21 cellular contexts compared by ENCODE assay signal in genomic region chr12:7373226-7373625, GRCh38.
A peak's percentile ranks its signal among the peaks of the same experiment; 100 is the strongest.
DNase-seq lines count a peak whose midpoint lies in the region; ATAC-seq and TF ChIP-seq lines count a peak whose summit lies in the region.
"Had no signal": no experiment of that assay in that cellular context is flagged by ENCODE, and none has a peak within 500 bp of the region (broad histone marks: within the 10 kb centered on the region; RNA-seq: fewer than 3 reads in every experiment).

No MANE protein-coding gene starts in this region.

- in situ Hi-C loops in G401 (cut with HindIII; ENCODE audit: low sequenced_read_pairs): no loop called here

- no peaks in the 10 kb centered on the region for H3K4me1 ChIP-seq in OCI-LY7 (ENCODE audit: insufficient read depth, low read length, poor library complexity, severe bottlenecking)
- no peaks in the 10 kb centered on the region for H3K4me1 ChIP-seq in mucosa of descending colon (ENCODE audit: low read depth)
- H3K4me1 ChIP-seq: heart left ventricle, right atrium auricular region, tibial nerve had no signal

- CTCF ChIA-PET in OCI-LY7 (lab: Charles Lee; ENCODE audit: unreplicated experiment): no interaction called here

- H3K4me3 ChIP-seq in OCI-LY7 (ENCODE audit: low read depth, low read length, poor library complexity, severe bottlenecking) (no peak overlapping the region), mucosa of descending colon (no peak overlapping the region)
- H3K4me3 ChIP-seq: heart left ventricle, right atrium auricular region, tibial nerve had no signal

- H3K79me2 ChIP-seq in OCI-LY7 (ENCODE audit: insufficient read depth, low read depth, low read length): no peaks in the 10 kb centered on the region

- H3K9me3 ChIP-seq in OCI-LY7 (ENCODE audit: low read length) (no peaks in the 10 kb centered on the region), mucosa of descending colon (no peaks in the 10 kb centered on the region)
- H3K9me3 ChIP-seq: heart left ventricle, right atrium auricular region, tibial nerve had no signal

- H2AFZ ChIP-seq in OCI-LY7 (ENCODE audit: low read length): no peak overlapping the region

- ATAC-seq in HG02981 (IDR thresholded peaks at IDR 0.05; ENCODE audit: unreplicated experiment) (no peak), mucosa of descending colon (no peak)
- ATAC-seq: activated naive CD4-positive, alpha-beta T cell treated with anti-CD3 and anti-CD28 coated beads, Interleukin-2, amount 50 U/mL, for 72 hours; activated T-helper 17 cell treated with anti-CD3 and anti-CD28 coated beads, Interleukin-2, amount 50 U/mL, for 72 hours; CD8-positive, alpha-beta T cell; heart left ventricle; stimulated activated naive CD8-positive, alpha-beta T cell treated with anti-CD3 and anti-CD28 coated beads, Interleukin-15, amount 100 ng/mL, for 72 hours had no signal

- no peaks in the 10 kb centered on the region for H3K9me2 ChIP-seq in OCI-LY7 (ENCODE audit: insufficient read depth, low read length)

- H3K27ac ChIP-seq in OCI-LY7 (ENCODE audit: low read depth, low read length, poor library complexity, severe bottlenecking): no peak overlapping the region
- H3K27ac ChIP-seq: heart left ventricle, right atrium auricular region, tibial nerve had no signal

- TF ChIP-seq POLR2A in erythroblast (IDR thresholded peaks at IDR 0.05; ENCODE audit: low read length): no peak

- POLR2A ChIA-PET in OCI-LY7 (lab: Charles Lee): interaction anchor here (0.6 kb wide), 2 partner anchors 24 to 126 kb away, joined by 3 read pairs; no protein-coding TSS in a partner anchor

- DNase-seq in G401 (ENCODE audit: low spot score) (peak; percentile 5), NCI-H82 (lab: John Stamatoyannopoulos, UW) (peak; percentile 84), erythroblast (lab: John Stamatoyannopoulos, UW) (peak; percentile 32 to 76), retina (peak; percentile 37), OCI-LY7 (ENCODE audit: low spot score) (no peak), mucosa of descending colon (no peak)
- no peak for DNase-seq in activated CD8-positive, alpha-beta memory T cell treated with anti-CD3 and anti-CD28 coated beads, Interleukin-2, amount 50 U/mL, for 48 hours
- DNase-seq: aorta; CD8-positive, alpha-beta T cell; heart left ventricle; HFFc6; mammary epithelial cell; naive B cell; NCI-H1417; NCI-H526 treated with DMSO at 0.1 percent for 48 hours; stimulated activated naive CD8-positive, alpha-beta T cell treated with anti-CD3 and anti-CD28 coated beads, Interleukin-15, amount 100 ng/mL, for 72 hours had no signal

- H4K20me1 ChIP-seq in OCI-LY7 (ENCODE audit: insufficient read depth, low read length): no peaks in the 10 kb centered on the region

- H3K36me3 ChIP-seq in OCI-LY7 (ENCODE audit: insufficient read depth, low read length) (no peaks in the 10 kb centered on the region), mucosa of descending colon (ENCODE audit: low read depth) (no peaks in the 10 kb centered on the region)
- H3K36me3 ChIP-seq: heart left ventricle, right atrium auricular region, tibial nerve had no signal

- H3K4me2 ChIP-seq in OCI-LY7 (ENCODE audit: low read length): no peak overlapping the region

- intact Hi-C loops in OCI-LY7 (cut with micrococcal nuclease; ENCODE audit: unreplicated experiment): no loop called here
- intact Hi-C loops in mucosa of descending colon (cut with DNase I, micrococcal nuclease): no loop called here

- BruUV-seq in OCI-LY7 (replicated peaks; lab: Mats Ljungman, UMichigan): no TSS peak

- TF ChIP-seq CTCF in OCI-LY7 (conservative IDR thresholded peaks at IDR 0.05; ENCODE audit: low read length): no peak
- no peak for TF ChIP-seq CTCF in mucosa of descending colon (IDR thresholded peaks at IDR 0.05)

Comparison
In these comparisons a context has a peak if more than half of its experiments do, and no peak if none do; other contexts are left out.
1. DNase-seq: peak in G401 (single experiment), NCI-H82 (single experiment), erythroblast (2 of 2) and retina (single experiment); none in activated CD8-positive, alpha-beta memory T cell treated with anti-CD3 and anti-CD28 coated beads, Interleukin-2, amount 50 U/mL, for 48 hours (single experiment), OCI-LY7 (single experiment) and mucosa of descending colon (0 of 3).